In genomic region chr1:205226868-205227583, GRCh38 we compare ENCODE assay signal across 8 cellular contexts. TPM values are rescaled to one million over a fixed set of nuclear protein-coding genes. Genes with fewer than 3 reads are reported as not detected.
DNase-seq lines count a peak whose midpoint lies in the region; ATAC-seq and TF ChIP-seq lines count a peak whose summit lies in the region.

No MANE protein-coding gene starts in this region.

- DNase-seq in activated CD4-positive, alpha-beta T cell treated with anti-CD3 and anti-CD28 coated beads for 36 hours, result no peak
- DNase-seq in activated CD4-positive, alpha-beta T cell treated with anti-CD3 and anti-CD28 coated beads for 4 hours, result no peak
- DNase-seq in RPMI7951 (ENCODE audit: low read depth) (peak; percentile 42), natural killer cell (no peak)
- no peak for DNase-seq in activated effector memory CD4-positive, alpha-beta T cell treated with anti-CD3 and anti-CD28 coated beads, Interleukin-2, amount 50 U/mL, for 16 hours

- POLR2A ChIA-PET in activated CD4-positive, alpha-beta T cell treated with anti-CD3 and anti-CD28 coated beads for 36 hours (lab: Charles Lee), result interaction anchor here (0.9 to 2.7 kb wide), 2 partner anchors 16 to 28 kb away, joined by 3 to 11 read pairs; partner anchors contain the start of gene DSTYK

- peaks cover 32% of the 10 kb centered on the region for H3K4me1 Mint-ChIP-seq in activated CD4-positive, alpha-beta T cell treated with anti-CD3 and anti-CD28 coated beads for 36 hours
- H3K4me1 Mint-ChIP-seq in natural killer cell, result peaks cover 31 to 36% of the 10 kb centered on the region in 2 donors

- peak overlapping the region; percentile 76 for H3K4me3 ChIP-seq in endocrine pancreas (ENCODE audit: control insufficient read depth, insufficient read depth, low read length)

- no peak for ATAC-seq in activated CD4-positive, alpha-beta T cell treated with anti-CD3 and anti-CD28 coated beads for 36 hours
- ATAC-seq in natural killer cell (no peak), HG03521 (IDR thresholded peaks at IDR 0.05; ENCODE audit: unreplicated experiment) (no peak), GM21717 (IDR thresholded peaks at IDR 0.05; ENCODE audit: unreplicated experiment) (no peak)

- CTCF ChIA-PET in activated CD4-positive, alpha-beta T cell treated with anti-CD3 and anti-CD28 coated beads for 36 hours (lab: Charles Lee), result interaction anchor here (0.6 to 4.8 kb wide), 11 partner anchors 12 to 106 kb away, joined by 3 to 205 read pairs (median 14); partner anchors contain the start of gene RBBP5

- TF ChIP-seq CTCF in natural killer cell (IDR thresholded peaks at IDR 0.05), result no peak

- H3K27me3 Mint-ChIP-seq in activated CD4-positive, alpha-beta T cell treated with anti-CD3 and anti-CD28 coated beads for 36 hours, result peaks cover 14% of the 10 kb centered on the region
- peaks cover 27 to 33% of the 10 kb centered on the region in 2 donors for H3K27me3 Mint-ChIP-seq in natural killer cell (ENCODE audit: low read depth in 2 of 2)

- peaks cover 1% of the 10 kb centered on the region for H3K4me1 ChIP-seq in endocrine pancreas (ENCODE audit: control insufficient read depth, insufficient read depth, low read length)

- no peaks in the 10 kb centered on the region for H3K9me3 Mint-ChIP-seq in activated CD4-positive, alpha-beta T cell treated with anti-CD3 and anti-CD28 coated beads for 36 hours (ENCODE audit: low read depth)
- H3K9me3 Mint-ChIP-seq in natural killer cell, result no peaks in the 10 kb centered on the region

- H3K27me3 ChIP-seq in endocrine pancreas (ENCODE audit: control insufficient read depth, insufficient read depth, low read length), result no peaks in the 10 kb centered on the region

- H3K27ac Mint-ChIP-seq in activated CD4-positive, alpha-beta T cell treated with anti-CD3 and anti-CD28 coated beads for 36 hours, result no peak overlapping the region
- H3K27ac Mint-ChIP-seq in natural killer cell, result no peak overlapping the region

- intact Hi-C loops in activated CD4-positive, alpha-beta T cell treated with anti-CD3 and anti-CD28 coated beads for 36 hours (cut with DNase I, micrococcal nuclease), result loop anchor here in 1 of 2 experiments (1.0 to 5.0 kb wide), 4 partner anchors 12 to 405 kb away; partner anchors contain the start of genes DSTYK and ELK4
- intact Hi-C loops in natural killer cell (cut with micrococcal nuclease), result loop anchor here (2.0 kb wide), 1 partner anchor 16 kb away; the partner anchor contains the start of gene DSTYK

- peaks cover 2% of the 10 kb centered on the region for H3K36me3 Mint-ChIP-seq in activated CD4-positive, alpha-beta T cell treated with anti-CD3 and anti-CD28 coated beads for 36 hours (ENCODE audit: low read depth)
- no peaks in the 10 kb centered on the region for H3K36me3 Mint-ChIP-seq in natural killer cell

- H3K36me3 ChIP-seq in endocrine pancreas (ENCODE audit: control insufficient read depth, insufficient read depth, low read length), result no peaks in the 10 kb centered on the region

- H3K4me3 Mint-ChIP-seq in activated CD4-positive, alpha-beta T cell treated with anti-CD3 and anti-CD28 coated beads for 36 hours, result peak overlapping the region; percentile 73
- H3K4me3 Mint-ChIP-seq in natural killer cell, result peak overlapping the region; percentile 74

- H3K9me3 ChIP-seq in endocrine pancreas (ENCODE audit: control insufficient read depth, low read length), result no peaks in the 10 kb centered on the region

- H3K9ac ChIP-seq in endocrine pancreas (ENCODE audit: control insufficient read depth, insufficient read depth, low read length), result peak overlapping the region; percentile 69

RNA-seq across cellular contexts. Expression of gene TMCC2, which starts 0.7 kb away (rescaled TPM):
- 10 to 100 TPM; 10.5 to 11.0 TPM for total RNA-seq in activated CD4-positive, alpha-beta T cell treated with anti-CD3 and anti-CD28 coated beads for 36 hours
- total RNA-seq in RPMI7951 (2014; rRNA removed; shearing (Covaris generic)), result 0.48 and 1.1 TPM in 2 replicates
- total RNA-seq in natural killer cell, result 1 to 10 TPM in 2 of 3 donors, under 1 TPM in 1; 0.93 to 1.5 (median 1.1) TPM

RNA-seq across cellular contexts. Expression of gene DSTYK, which starts 15.5 kb away (rescaled TPM):
- 10 to 100 TPM in 1 of 2 experiments, 1 to 10 TPM in 1; 9.4 to 12.3 TPM for total RNA-seq in activated CD4-positive, alpha-beta T cell treated with anti-CD3 and anti-CD28 coated beads for 36 hours
- total RNA-seq in RPMI7951 (2014; rRNA removed; shearing (Covaris generic)), result 4.4 and 5.0 TPM in 2 replicates
- total RNA-seq in natural killer cell, result 10 to 100 TPM in 2 of 3 donors, 1 to 10 TPM in 1; 9.9 to 17.5 (median 14.9) TPM
